ENCODE assay signal across 12 cellular contexts in genomic region chr18:9595197-9595596, GRCh38. TPM values are rescaled to one million over a fixed set of nuclear protein-coding genes. Genes with fewer than 3 reads are reported as not detected.
A peak's percentile ranks its signal among the peaks of the same experiment; 100 is the strongest.
DNase-seq lines count a peak whose midpoint lies in the region; ATAC-seq, FAIRE-seq and TF ChIP-seq lines count a peak whose summit lies in the region.
"Had no signal": no experiment of that assay in that cellular context is flagged by ENCODE, and none has a peak within 500 bp of the region (broad histone marks: within the 10 kb centered on the region; RNA-seq: fewer than 3 reads in every experiment).

No MANE protein-coding gene starts in this region.

- H3K4me3 ChIP-seq in pancreas, result no peak overlapping the region

- no peaks in the 10 kb centered on the region for H3K36me3 ChIP-seq in pancreas

- peaks cover 5 to 16% (median 13%) of the 10 kb centered on the region in 3 donors for H3K4me1 ChIP-seq in pancreas

- H3K27me3 Mint-ChIP-seq in effector memory CD8-positive, alpha-beta T cell, result no peaks in the 10 kb centered on the region

- intact Hi-C loops in pancreas (cut with DNase I), result no loop called here

- no peak overlapping the region for H3K27ac ChIP-seq in pancreas
- H3K27ac ChIP-seq in substantia nigra (ENCODE audit: low read depth, low read length, poor library complexity, severe bottlenecking), result no peak overlapping the region

- H3K27ac Mint-ChIP-seq in effector memory CD8-positive, alpha-beta T cell, result peak overlapping the region; percentile 31 to 39
- H3K27ac Mint-ChIP-seq: endodermal cell had no signal

- H3K4me1 Mint-ChIP-seq in effector memory CD8-positive, alpha-beta T cell (ENCODE audit: low read depth in 2 of 2), result peaks cover 17 to 36% of the 10 kb centered on the region in 2 donors

- H3K9me3 Mint-ChIP-seq in effector memory CD8-positive, alpha-beta T cell, result no peaks in the 10 kb centered on the region

- peak overlapping the region; percentile 2 to 9 for H3K4me3 Mint-ChIP-seq in effector memory CD8-positive, alpha-beta T cell
- H3K4me3 Mint-ChIP-seq: endodermal cell had no signal

- H3K9me3 ChIP-seq in pancreas, result no peaks in the 10 kb centered on the region

- H3K36me3 Mint-ChIP-seq in effector memory CD8-positive, alpha-beta T cell (ENCODE audit: insufficient read depth), result peaks cover 25% of the 10 kb centered on the region

- DNase-seq in effector memory CD8-positive, alpha-beta T cell, result no peak
- DNase-seq in pancreas (no peak), UCSD-AML1 (lab: John Stamatoyannopoulos, UW; ENCODE audit: unreplicated experiment) (no peak), COLO829 (ENCODE audit: low spot score) (no peak), substantia nigra (lab: John Stamatoyannopoulos, UW) (no peak)
- no peak for DNase-seq in stimulated activated CD4-positive, alpha-beta T cell treated with anti-CD3 and anti-CD28 coated beads, Interleukin-15, amount 100 ng/mL, for 24 hours
- DNase-seq: activated effector memory CD4-positive, alpha-beta T cell treated with anti-CD3 and anti-CD28 coated beads, Interleukin-2, amount 50 U/mL, for 16 hours; endodermal cell; NCI-H1105; posterior cingulate gyrus had no signal

- H3K27me3 ChIP-seq in pancreas, result no peaks in the 10 kb centered on the region

- ATAC-seq in GM19452 (IDR thresholded peaks at IDR 0.05; ENCODE audit: unreplicated experiment), result peak; percentile 32
- peak; percentile 27 for ATAC-seq in HG03175 (IDR thresholded peaks at IDR 0.05; ENCODE audit: unreplicated experiment)
- ATAC-seq in effector memory CD8-positive, alpha-beta T cell (replicated peaks), result no peak
- ATAC-seq in pancreas, result peak in 3 of 4 donors; percentile 21 to 34 (median 30)

- TF ChIP-seq CTCF in pancreas (IDR thresholded peaks at IDR 0.05), result no peak

- FAIRE-seq in pancreas (lab: Jason Lieb, UNC), result no peak

RNA-seq across cellular contexts. Expression of gene PPP4R1, which starts 19.2 kb away (rescaled TPM):
- total RNA-seq in pancreas, result 10 to 100 TPM; 31.8 to 55.1 (median 41.1) TPM
- 10 to 100 TPM; 13.7 to 24.9 TPM for polyA plus RNA-seq in pancreas
